In the genomic region with DNA sequence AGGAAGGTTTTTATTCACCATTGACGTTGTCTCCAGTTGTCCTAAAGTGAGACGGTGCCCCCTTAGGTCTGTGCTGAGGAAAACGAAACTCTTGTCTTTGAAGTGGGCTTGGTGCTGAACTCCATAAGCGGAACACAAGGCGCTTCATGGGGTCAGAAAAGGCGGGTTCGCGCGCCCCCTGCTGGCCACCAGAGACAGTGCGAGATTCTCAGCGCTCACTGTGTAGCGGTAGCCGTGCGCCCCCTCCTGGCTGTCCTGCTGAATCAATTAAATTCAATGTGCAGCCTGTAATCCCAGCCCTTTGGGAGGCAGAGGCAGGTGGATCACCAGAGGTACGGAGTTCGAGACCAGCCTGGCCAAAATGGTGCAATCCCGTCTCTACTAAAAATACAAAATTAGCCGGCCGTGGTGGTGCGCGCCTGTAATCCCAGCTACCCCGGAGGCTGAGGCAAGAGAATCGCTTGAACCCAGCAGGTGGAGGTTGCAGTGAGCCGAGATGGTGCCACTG, we compare ENCODE assay signal across 8 cellular contexts.
DNase-seq lines count a peak whose midpoint lies in the region; ATAC-seq and TF ChIP-seq lines count a peak whose summit lies in the region.

No MANE protein-coding gene starts in this region.

- peak overlapping the region in 1 of 2 donors; percentile 10 for H3K4me3 ChIP-seq in cardiac fibroblast (replicated peaks in 1 of 2; ENCODE audit: low read depth in 2 of 2, low read length in 2 of 2)

- intact Hi-C loops in left colon (cut with DNase I, micrococcal nuclease) = no loop called here

- ATAC-seq in HG03354 (IDR thresholded peaks at IDR 0.05; ENCODE audit: poor library complexity, severe bottlenecking, unreplicated experiment) (peak; percentile 92), left colon (peak; percentile 94)

- TF ChIP-seq CTCF in cardiac fibroblast (IDR thresholded peaks at IDR 0.05; ENCODE audit: low read depth, low read length) = peak; percentile 84

- peak; percentile 56 to 60 for DNase-seq in AML-193 (lab: John Stamatoyannopoulos, UW)
- DNase-seq in GM19240 (ENCODE audit: insufficient read length, low spot score) = peak; percentile 24
- peak; percentile 46 for DNase-seq in NCI-H446 treated with DMSO at 0.1 percent for 48 hours (lab: John Stamatoyannopoulos, UW)
- peak; percentile 63 for DNase-seq in activated CD4-positive, CD25-positive, alpha-beta regulatory T cell treated with anti-CD3 and anti-CD28 coated beads, Interleukin-2, amount 50 U/mL, for 16 hours (ENCODE audit: low read depth, low spot score)
- DNase-seq in cardiac fibroblast (ENCODE audit: low read depth in 2 of 2) = peak; percentile 76 to 81
- peak; percentile 72 to 92 for DNase-seq in left colon
- peak; percentile 76 to 93 for DNase-seq in stimulated activated CD4-positive, alpha-beta T cell treated with anti-CD3 and anti-CD28 coated beads, Interleukin-2, amount 100 ng/mL, for 48 hours

Comparison
In these comparisons a context has a peak if more than half of its experiments do, and no peak if none do; other contexts are left out.
1. DNase-seq: peak in every context shown above with its lines; median percentile 84 in stimulated activated CD4-positive, alpha-beta T cell treated with anti-CD3 and anti-CD28 coated beads, Interleukin-2, amount 100 ng/mL, for 48 hours; 82 in left colon; 78 in cardiac fibroblast; 63 in activated CD4-positive, CD25-positive, alpha-beta regulatory T cell treated with anti-CD3 and anti-CD28 coated beads, Interleukin-2, amount 50 U/mL, for 16 hours; 58 in AML-193; 46 in NCI-H446 treated with DMSO at 0.1 percent for 48 hours; 24 in GM19240.